8 cellular contexts compared by ENCODE assay signal in genomic region chr19:47765522-47766358, GRCh38. TPM values are rescaled to one million over a fixed set of nuclear protein-coding genes. Genes with fewer than 3 reads are reported as not detected.
A peak's percentile ranks its signal among the peaks of the same experiment; 100 is the strongest.
DNase-seq lines count a peak whose midpoint lies in the region; ATAC-seq and TF ChIP-seq lines count a peak whose summit lies in the region.

No MANE protein-coding gene starts in this region.

- H3K27me3 ChIP-seq in neural cell (ENCODE audit: insufficient read depth, low read depth, low read length): no peaks in the 10 kb centered on the region

- peak; percentile 62 for TF ChIP-seq CTCF in neural cell (IDR thresholded peaks at IDR 0.05; ENCODE audit: poor library complexity, severe bottlenecking)

- no peak overlapping the region for H2AFZ ChIP-seq in neural cell (ENCODE audit: low read depth, low read length)

- no peaks in the 10 kb centered on the region for H3K9me3 ChIP-seq in neural cell (ENCODE audit: low read length)

- DNase-seq in NCI-H345 (lab: John Stamatoyannopoulos, UW) (peak; percentile 19), NCI-H345 treated with DMSO at 0.1 percent for 48 hours (lab: John Stamatoyannopoulos, UW; ENCODE audit: unreplicated experiment) (no peak), NCI-H1436 treated with DMSO at 0.1 percent for 48 hours (lab: John Stamatoyannopoulos, UW) (peak; percentile 29)
- peak; percentile 51 for DNase-seq in activated CD4-positive, alpha-beta T cell treated with anti-CD3 and anti-CD28 coated beads, Interleukin-2, amount 50 U/mL, for 1 hour

- no peaks in the 10 kb centered on the region for H3F3A ChIP-seq in neural cell (ENCODE audit: insufficient read depth, low read length, poor library complexity, severe bottlenecking)

- no peak overlapping the region for H3K27ac ChIP-seq in neural cell (ENCODE audit: low read length)

- H3K79me2 ChIP-seq in neural cell (replicated peaks; ENCODE audit: insufficient read depth, low read length): no peaks in the 10 kb centered on the region

- ATAC-seq in esophagus mucosa (peak; percentile 58), GM19351 (IDR thresholded peaks at IDR 0.05; ENCODE audit: unreplicated experiment) (no peak), HG02840 (IDR thresholded peaks at IDR 0.05; ENCODE audit: low FRiP score, unreplicated experiment) (no peak)

- no peak overlapping the region for H3K9ac ChIP-seq in neural cell (ENCODE audit: low read length)

- H3K36me3 ChIP-seq in neural cell (ENCODE audit: insufficient read depth, low read length): no peaks in the 10 kb centered on the region

- H3K4me3 ChIP-seq in neural cell (ENCODE audit: low read length): no peak overlapping the region

- H3K9me2 ChIP-seq in neural cell (ENCODE audit: insufficient read depth, low read length): no peaks in the 10 kb centered on the region

- no peaks in the 10 kb centered on the region for H4K20me1 ChIP-seq in neural cell (ENCODE audit: insufficient read depth)

- H3K4me2 ChIP-seq in neural cell (ENCODE audit: low read length): no peak overlapping the region

- peak; percentile 48 for TF ChIP-seq RAD21 in neural cell (conservative IDR thresholded peaks at IDR 0.05)

- TF ChIP-seq EP300 in neural cell (conservative IDR thresholded peaks at IDR 0.05; ENCODE audit: poor library complexity, severe bottlenecking): no peak

TF ChIP-seq in neural cell, 6 proteins besides CTCF, POLR2A, EP300 and RAD21:
- TF ChIP-seq MXI1 (conservative IDR thresholded peaks at IDR 0.05; ENCODE audit: poor library complexity, severe bottlenecking) (no peak), SMC3 (conservative IDR thresholded peaks at IDR 0.05; ENCODE audit: poor library complexity) (peak; percentile 59)

RNA-seq across cellular contexts. Expression of gene SELENOW, which starts 12.8 kb away (rescaled TPM):
- total RNA-seq in esophagus mucosa: 152 TPM
- polyA plus RNA-seq in neural cell: 811 and 902 TPM in 2 replicates
- 227 and 240 TPM in 2 replicates for polyA minus RNA-seq in neural cell

RNA-seq across cellular contexts. Expression of gene NOP53, which starts 20.4 kb away (rescaled TPM):
- total RNA-seq in esophagus mucosa: 218 TPM
- polyA plus RNA-seq in neural cell: 65.0 and 87.0 TPM in 2 replicates
- 61.8 and 147 TPM in 2 replicates for polyA minus RNA-seq in neural cell

RNA-seq across cellular contexts. Expression of gene TPRX1, which starts 38.6 kb away (rescaled TPM):
- not detected for total RNA-seq in esophagus mucosa
- polyA plus RNA-seq in neural cell: not detected in 2 replicates
- polyA minus RNA-seq in neural cell: not detected in 2 replicates

RNA-seq across cellular contexts. Expression of gene EHD2, which starts 52.5 kb away (rescaled TPM):
- total RNA-seq in esophagus mucosa: 37.0 TPM
- polyA plus RNA-seq in neural cell: not detected in 2 replicates
- not detected in 2 replicates for polyA minus RNA-seq in neural cell

RNA-seq across cellular contexts. Expression of gene CRX, which starts 56.0 kb away (rescaled TPM):
- not detected for total RNA-seq in esophagus mucosa
- not detected in 2 replicates for polyA plus RNA-seq in neural cell
- polyA minus RNA-seq in neural cell: not detected in 2 replicates
